ENCODE assay signal across 1 cellular context in the genomic region with DNA sequence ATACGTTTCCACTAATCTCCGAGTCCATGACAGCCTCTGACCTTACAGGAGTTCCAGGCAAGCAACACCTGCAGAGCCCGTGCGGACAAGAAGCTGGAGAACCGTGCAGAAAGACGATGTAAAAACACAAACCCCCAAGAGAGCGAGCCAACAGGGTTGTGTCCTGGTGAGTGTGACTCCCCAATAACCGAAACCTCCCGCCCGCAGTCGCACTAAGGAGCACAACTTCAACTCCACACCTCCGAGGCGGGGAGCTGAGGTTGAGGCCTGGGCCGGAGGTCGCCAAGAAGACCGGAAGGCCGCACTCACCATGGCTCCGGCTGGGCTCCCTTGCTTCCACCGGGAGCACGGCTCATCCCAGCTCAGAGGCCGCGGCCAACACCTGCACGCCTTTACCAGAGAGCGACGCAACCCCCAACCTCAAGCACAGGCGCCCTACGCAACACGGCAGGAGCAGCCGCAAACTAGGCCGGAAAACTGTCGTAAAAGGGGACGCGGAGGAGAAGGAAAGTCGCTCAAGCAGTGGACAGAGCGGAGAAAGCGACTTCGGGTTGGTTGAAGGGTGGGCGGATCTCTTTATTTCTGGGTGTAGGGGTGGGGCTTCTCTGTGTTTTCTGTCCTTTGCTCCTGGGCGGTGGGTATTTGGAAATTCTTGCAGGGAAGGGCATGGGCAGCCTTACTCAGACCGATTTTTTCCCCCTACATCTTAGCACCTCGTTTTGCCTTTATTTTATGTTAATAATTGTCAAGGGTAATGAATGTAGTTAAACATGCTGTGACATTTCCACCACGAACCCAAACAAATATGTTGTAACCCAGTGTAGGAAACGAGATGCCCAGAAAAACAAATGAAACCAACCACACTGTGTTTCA.
TF ChIP-seq lines count a peak whose summit lies in the region.

A gene (minus strand): TSS at position 446 of the 873 bp plus-strand sequence. CDS start 134 bp downstream, at position 312.

TF ChIP-seq in K562, 482 proteins besides CTCF, POLR2A, EP300 and RAD21 (continued from another document):
- TF ChIP-seq, protein P1, sequence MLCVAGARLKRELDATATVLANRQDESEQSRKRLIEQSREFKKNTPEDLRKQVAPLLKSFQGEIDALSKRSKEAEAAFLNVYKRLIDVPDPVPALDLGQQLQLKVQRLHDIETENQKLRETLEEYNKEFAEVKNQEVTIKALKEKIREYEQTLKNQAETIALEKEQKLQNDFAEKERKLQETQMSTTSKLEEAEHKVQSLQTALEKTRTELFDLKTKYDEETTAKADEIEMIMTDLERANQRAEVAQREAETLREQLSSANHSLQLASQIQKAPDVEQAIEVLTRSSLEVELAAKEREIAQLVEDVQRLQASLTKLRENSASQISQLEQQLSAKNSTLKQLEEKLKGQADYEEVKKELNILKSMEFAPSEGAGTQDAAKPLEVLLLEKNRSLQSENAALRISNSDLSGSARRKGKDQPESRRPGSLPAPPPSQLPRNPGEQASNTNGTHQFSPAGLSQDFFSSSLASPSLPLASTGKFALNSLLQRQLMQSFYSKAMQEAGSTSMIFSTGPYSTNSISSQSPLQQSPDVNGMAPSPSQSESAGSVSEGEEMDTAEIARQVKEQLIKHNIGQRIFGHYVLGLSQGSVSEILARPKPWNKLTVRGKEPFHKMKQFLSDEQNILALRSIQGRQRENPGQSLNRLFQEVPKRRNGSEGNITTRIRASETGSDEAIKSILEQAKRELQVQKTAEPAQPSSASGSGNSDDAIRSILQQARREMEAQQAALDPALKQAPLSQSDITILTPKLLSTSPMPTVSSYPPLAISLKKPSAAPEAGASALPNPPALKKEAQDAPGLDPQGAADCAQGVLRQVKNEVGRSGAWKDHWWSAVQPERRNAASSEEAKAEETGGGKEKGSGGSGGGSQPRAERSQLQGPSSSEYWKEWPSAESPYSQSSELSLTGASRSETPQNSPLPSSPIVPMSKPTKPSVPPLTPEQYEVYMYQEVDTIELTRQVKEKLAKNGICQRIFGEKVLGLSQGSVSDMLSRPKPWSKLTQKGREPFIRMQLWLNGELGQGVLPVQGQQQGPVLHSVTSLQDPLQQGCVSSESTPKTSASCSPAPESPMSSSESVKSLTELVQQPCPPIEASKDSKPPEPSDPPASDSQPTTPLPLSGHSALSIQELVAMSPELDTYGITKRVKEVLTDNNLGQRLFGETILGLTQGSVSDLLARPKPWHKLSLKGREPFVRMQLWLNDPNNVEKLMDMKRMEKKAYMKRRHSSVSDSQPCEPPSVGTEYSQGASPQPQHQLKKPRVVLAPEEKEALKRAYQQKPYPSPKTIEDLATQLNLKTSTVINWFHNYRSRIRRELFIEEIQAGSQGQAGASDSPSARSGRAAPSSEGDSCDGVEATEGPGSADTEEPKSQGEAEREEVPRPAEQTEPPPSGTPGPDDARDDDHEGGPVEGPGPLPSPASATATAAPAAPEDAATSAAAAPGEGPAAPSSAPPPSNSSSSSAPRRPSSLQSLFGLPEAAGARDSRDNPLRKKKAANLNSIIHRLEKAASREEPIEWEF (CRISPR knock-in tag; IDR thresholded peaks at IDR 0.05): no peak
- peak; percentile 59; the same call in 1 of the 2 replicates for TF ChIP-seq MTA3 (IDR thresholded peaks at IDR 0.05; ENCODE audit: borderline replicate concordance)
- peak in 1 of 2 experiments; percentile 66 for TF ChIP-seq MAZ (CRISPR knock-in tag; conservative IDR thresholded peaks at IDR 0.05 in 1 of 2, IDR thresholded peaks at IDR 0.05 in 1 of 2)
- TF ChIP-seq GATAD2A (IDR thresholded peaks at IDR 0.05): no peak
- TF ChIP-seq ZNF253 (CRISPR knock-in tag; conservative IDR thresholded peaks at IDR 0.05): no peak
- TF ChIP-seq, protein P2, sequence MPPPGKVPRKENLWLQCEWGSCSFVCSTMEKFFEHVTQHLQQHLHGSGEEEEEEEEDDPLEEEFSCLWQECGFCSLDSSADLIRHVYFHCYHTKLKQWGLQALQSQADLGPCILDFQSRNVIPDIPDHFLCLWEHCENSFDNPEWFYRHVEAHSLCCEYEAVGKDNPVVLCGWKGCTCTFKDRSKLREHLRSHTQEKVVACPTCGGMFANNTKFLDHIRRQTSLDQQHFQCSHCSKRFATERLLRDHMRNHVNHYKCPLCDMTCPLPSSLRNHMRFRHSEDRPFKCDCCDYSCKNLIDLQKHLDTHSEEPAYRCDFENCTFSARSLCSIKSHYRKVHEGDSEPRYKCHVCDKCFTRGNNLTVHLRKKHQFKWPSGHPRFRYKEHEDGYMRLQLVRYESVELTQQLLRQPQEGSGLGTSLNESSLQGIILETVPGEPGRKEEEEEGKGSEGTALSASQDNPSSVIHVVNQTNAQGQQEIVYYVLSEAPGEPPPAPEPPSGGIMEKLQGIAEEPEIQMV (tag; conservative IDR thresholded peaks at IDR 0.05; ENCODE audit: low read depth): no peak
- TF ChIP-seq, protein P3, sequence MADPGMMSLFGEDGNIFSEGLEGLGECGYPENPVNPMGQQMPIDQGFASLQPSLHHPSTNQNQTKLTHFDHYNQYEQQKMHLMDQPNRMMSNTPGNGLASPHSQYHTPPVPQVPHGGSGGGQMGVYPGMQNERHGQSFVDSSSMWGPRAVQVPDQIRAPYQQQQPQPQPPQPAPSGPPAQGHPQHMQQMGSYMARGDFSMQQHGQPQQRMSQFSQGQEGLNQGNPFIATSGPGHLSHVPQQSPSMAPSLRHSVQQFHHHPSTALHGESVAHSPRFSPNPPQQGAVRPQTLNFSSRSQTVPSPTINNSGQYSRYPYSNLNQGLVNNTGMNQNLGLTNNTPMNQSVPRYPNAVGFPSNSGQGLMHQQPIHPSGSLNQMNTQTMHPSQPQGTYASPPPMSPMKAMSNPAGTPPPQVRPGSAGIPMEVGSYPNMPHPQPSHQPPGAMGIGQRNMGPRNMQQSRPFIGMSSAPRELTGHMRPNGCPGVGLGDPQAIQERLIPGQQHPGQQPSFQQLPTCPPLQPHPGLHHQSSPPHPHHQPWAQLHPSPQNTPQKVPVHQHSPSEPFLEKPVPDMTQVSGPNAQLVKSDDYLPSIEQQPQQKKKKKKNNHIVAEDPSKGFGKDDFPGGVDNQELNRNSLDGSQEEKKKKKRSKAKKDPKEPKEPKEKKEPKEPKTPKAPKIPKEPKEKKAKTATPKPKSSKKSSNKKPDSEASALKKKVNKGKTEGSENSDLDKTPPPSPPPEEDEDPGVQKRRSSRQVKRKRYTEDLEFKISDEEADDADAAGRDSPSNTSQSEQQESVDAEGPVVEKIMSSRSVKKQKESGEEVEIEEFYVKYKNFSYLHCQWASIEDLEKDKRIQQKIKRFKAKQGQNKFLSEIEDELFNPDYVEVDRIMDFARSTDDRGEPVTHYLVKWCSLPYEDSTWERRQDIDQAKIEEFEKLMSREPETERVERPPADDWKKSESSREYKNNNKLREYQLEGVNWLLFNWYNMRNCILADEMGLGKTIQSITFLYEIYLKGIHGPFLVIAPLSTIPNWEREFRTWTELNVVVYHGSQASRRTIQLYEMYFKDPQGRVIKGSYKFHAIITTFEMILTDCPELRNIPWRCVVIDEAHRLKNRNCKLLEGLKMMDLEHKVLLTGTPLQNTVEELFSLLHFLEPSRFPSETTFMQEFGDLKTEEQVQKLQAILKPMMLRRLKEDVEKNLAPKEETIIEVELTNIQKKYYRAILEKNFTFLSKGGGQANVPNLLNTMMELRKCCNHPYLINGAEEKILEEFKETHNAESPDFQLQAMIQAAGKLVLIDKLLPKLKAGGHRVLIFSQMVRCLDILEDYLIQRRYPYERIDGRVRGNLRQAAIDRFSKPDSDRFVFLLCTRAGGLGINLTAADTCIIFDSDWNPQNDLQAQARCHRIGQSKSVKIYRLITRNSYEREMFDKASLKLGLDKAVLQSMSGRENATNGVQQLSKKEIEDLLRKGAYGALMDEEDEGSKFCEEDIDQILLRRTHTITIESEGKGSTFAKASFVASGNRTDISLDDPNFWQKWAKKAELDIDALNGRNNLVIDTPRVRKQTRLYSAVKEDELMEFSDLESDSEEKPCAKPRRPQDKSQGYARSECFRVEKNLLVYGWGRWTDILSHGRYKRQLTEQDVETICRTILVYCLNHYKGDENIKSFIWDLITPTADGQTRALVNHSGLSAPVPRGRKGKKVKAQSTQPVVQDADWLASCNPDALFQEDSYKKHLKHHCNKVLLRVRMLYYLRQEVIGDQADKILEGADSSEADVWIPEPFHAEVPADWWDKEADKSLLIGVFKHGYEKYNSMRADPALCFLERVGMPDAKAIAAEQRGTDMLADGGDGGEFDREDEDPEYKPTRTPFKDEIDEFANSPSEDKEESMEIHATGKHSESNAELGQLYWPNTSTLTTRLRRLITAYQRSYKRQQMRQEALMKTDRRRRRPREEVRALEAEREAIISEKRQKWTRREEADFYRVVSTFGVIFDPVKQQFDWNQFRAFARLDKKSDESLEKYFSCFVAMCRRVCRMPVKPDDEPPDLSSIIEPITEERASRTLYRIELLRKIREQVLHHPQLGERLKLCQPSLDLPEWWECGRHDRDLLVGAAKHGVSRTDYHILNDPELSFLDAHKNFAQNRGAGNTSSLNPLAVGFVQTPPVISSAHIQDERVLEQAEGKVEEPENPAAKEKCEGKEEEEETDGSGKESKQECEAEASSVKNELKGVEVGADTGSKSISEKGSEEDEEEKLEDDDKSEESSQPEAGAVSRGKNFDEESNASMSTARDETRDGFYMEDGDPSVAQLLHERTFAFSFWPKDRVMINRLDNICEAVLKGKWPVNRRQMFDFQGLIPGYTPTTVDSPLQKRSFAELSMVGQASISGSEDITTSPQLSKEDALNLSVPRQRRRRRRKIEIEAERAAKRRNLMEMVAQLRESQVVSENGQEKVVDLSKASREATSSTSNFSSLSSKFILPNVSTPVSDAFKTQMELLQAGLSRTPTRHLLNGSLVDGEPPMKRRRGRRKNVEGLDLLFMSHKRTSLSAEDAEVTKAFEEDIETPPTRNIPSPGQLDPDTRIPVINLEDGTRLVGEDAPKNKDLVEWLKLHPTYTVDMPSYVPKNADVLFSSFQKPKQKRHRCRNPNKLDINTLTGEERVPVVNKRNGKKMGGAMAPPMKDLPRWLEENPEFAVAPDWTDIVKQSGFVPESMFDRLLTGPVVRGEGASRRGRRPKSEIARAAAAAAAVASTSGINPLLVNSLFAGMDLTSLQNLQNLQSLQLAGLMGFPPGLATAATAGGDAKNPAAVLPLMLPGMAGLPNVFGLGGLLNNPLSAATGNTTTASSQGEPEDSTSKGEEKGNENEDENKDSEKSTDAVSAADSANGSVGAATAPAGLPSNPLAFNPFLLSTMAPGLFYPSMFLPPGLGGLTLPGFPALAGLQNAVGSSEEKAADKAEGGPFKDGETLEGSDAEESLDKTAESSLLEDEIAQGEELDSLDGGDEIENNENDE (IDR thresholded peaks at IDR 0.05; ENCODE audit: low read depth, low read length): no peak
